ENCODE assay signal across 11 cellular contexts in the genomic region with DNA sequence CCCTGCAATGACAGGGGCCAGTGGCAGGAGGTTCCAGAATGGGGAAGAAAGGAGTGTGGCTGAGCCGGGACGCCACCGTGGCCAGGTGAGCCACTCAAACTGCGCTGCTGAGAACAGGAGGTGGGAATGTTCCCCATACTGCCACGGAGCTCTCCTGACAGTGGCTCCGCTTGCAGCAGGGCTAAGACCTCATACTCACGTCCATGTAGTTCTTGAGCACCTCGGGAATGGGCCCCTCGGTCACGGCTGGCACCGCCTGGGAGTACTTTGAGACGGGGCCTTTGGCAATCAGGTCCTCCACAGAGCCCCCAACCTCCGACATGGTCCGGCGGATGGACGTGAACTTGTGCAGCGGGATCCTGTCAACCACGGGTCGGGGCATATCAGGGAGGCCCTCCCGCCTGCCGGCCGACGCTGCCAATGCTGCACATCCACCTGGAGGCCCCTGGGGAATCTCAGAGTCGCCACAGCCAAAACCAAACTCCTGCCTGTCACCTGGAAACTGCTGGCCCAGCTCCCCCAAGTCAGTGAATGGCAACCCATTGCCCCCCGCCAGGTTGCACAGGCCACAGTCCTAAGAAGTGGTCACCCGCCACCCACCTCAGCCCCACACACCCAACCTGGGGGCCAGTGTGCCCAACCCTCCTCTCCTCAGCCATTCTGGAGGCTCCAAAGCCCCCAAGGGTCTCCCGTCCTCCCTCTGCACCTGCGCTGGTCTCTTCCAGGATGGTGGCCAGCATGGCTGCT. TPM values are rescaled to one million over a fixed set of nuclear protein-coding genes. Genes with fewer than 3 reads are reported as not detected.
A peak's percentile ranks its signal among the peaks of the same experiment; 100 is the strongest.
DNase-seq lines count a peak whose midpoint lies in the region; ATAC-seq and TF ChIP-seq lines count a peak whose summit lies in the region.
"Had no signal": no experiment of that assay in that cellular context is flagged by ENCODE, and none has a peak within 500 bp of the region (broad histone marks: within the 10 kb centered on the region; RNA-seq: fewer than 3 reads in every experiment).

No MANE protein-coding gene starts in this region.

- peak overlapping the region in 4 of 8 donors; percentile 23 to 90 (median 74) for H3K27ac Mint-ChIP-seq in CD8-positive, alpha-beta memory T cell
- H3K27ac Mint-ChIP-seq in immature natural killer cell = peak overlapping the region; percentile 40 to 91 (median 88)
- H3K27ac Mint-ChIP-seq: H9 had no signal

- no peaks in the 10 kb centered on the region for H3K27me3 ChIP-seq in CD8-positive, alpha-beta memory T cell (ENCODE audit: insufficient read depth, low read length, poor library complexity, severe bottlenecking)
- no peaks in the 10 kb centered on the region for H3K27me3 ChIP-seq in adrenal gland
- H3K27me3 ChIP-seq in skeletal muscle satellite cell (ENCODE audit: control insufficient read depth, insufficient read depth, low read length) = no peaks in the 10 kb centered on the region

- H3K9me3 ChIP-seq in CD8-positive, alpha-beta memory T cell (ENCODE audit: low read length) = no peaks in the 10 kb centered on the region
- H3K9me3 ChIP-seq in adrenal gland (replicated peaks in 1 of 3) (no peaks in the 10 kb centered on the region), skeletal muscle satellite cell (replicated peaks; ENCODE audit: low read length) (no peaks in the 10 kb centered on the region)

- peak overlapping the region; percentile 74 for H3K9ac ChIP-seq in skeletal muscle satellite cell (ENCODE audit: low read depth, low read length)

- TF ChIP-seq CTCF in adrenal gland (IDR thresholded peaks at IDR 0.05) = no peak

- POLR2A ChIA-PET in CD8-positive, alpha-beta memory T cell (lab: Charles Lee) = interaction anchor here (1.3 kb wide), 1 partner anchor 34 kb away, joined by 3 read pairs; no protein-coding TSS in a partner anchor

- H3K4me3 Mint-ChIP-seq in CD8-positive, alpha-beta memory T cell = peak overlapping the region in 6 of 7 donors; percentile 41 to 88 (median 78)
- H3K4me3 Mint-ChIP-seq in immature natural killer cell = peak overlapping the region; percentile 81 to 85 (median 83)

- CTCF ChIA-PET in CD8-positive, alpha-beta memory T cell (lab: Charles Lee) = interaction anchor here (0.7 to 2.0 kb wide), 3 partner anchors 11 to 67 kb away, joined by 3 to 5 read pairs (median 5); no protein-coding TSS in a partner anchor

- TF ChIP-seq POLR2A in adrenal gland (IDR thresholded peaks at IDR 0.05) = peak in 1 of 2 donors; percentile 54

- DNase-seq in CD8-positive, alpha-beta memory T cell = no peak
- DNase-seq in adrenal gland (peak in 2 of 7 donors; percentile 61 to 65), immature natural killer cell (no peak), SIG-M5 treated with dmso at 0.1 percent for 504 hours (lab: John Stamatoyannopoulos, UW; ENCODE audit: unreplicated experiment) (no peak)
- DNase-seq in stimulated activated CD4-positive, alpha-beta T cell treated with anti-CD3 and anti-CD28 coated beads, Interleukin-2, amount 100 ng/mL, for 24 hours = no peak
- DNase-seq: DMS53, H9, NCI-H2029 had no signal

- H3K4me1 ChIP-seq in CD8-positive, alpha-beta memory T cell (ENCODE audit: insufficient read depth, low read length) = peaks cover 76% of the 10 kb centered on the region
- H3K4me1 ChIP-seq in adrenal gland (replicated peaks in 1 of 2) (peaks cover 59 to 69% of the 10 kb centered on the region in 2 donors), skeletal muscle satellite cell (ENCODE audit: control insufficient read depth, insufficient read depth, low read length) (peaks cover 49% of the 10 kb centered on the region)

- peak overlapping the region; percentile 54 for H3K27ac ChIP-seq in CD8-positive, alpha-beta memory T cell (ENCODE audit: low read depth, low read length)
- H3K27ac ChIP-seq in adrenal gland = peak overlapping the region; percentile 83 to 100 (median 96)

- H3K36me3 Mint-ChIP-seq in CD8-positive, alpha-beta memory T cell = peaks cover 0 to 32% (median 0%) of the 10 kb centered on the region in 3 donors
- peaks cover 0 to 2% (median 0%) of the 10 kb centered on the region in 3 donors for H3K36me3 Mint-ChIP-seq in immature natural killer cell

- no peaks in the 10 kb centered on the region for H3K9me3 Mint-ChIP-seq in CD8-positive, alpha-beta memory T cell
- no peaks in the 10 kb centered on the region for H3K9me3 Mint-ChIP-seq in immature natural killer cell
- H3K9me3 Mint-ChIP-seq: H9 had no signal

- intact Hi-C loops in adrenal gland (cut with DNase I) = no loop called here

- 68 to 100% (median 72%) methylated on average over 7 to 28 of the region's 28 CpGs for WGBS in adrenal gland, 4 donors

- peaks cover 49 to 72% (median 54%) of the 10 kb centered on the region in 3 donors for H3K4me1 Mint-ChIP-seq in CD8-positive, alpha-beta memory T cell
- H3K4me1 Mint-ChIP-seq in immature natural killer cell = peaks cover 66 to 67% of the 10 kb centered on the region in 2 donors

- no peak for ATAC-seq in GM18870 (IDR thresholded peaks at IDR 0.05; ENCODE audit: unreplicated experiment)
- ATAC-seq in GM21423 (IDR thresholded peaks at IDR 0.05; ENCODE audit: unreplicated experiment) = no peak

- H3K27me3 Mint-ChIP-seq in CD8-positive, alpha-beta memory T cell = no peaks in the 10 kb centered on the region
- peaks cover 5 to 15% (median 12%) of the 10 kb centered on the region in 3 donors for H3K27me3 Mint-ChIP-seq in immature natural killer cell (ENCODE audit: low read depth in 3 of 3)

- no peaks in the 10 kb centered on the region for H3K36me3 ChIP-seq in CD8-positive, alpha-beta memory T cell (ENCODE audit: insufficient read depth, low read length)
- H3K36me3 ChIP-seq in adrenal gland (replicated peaks in 1 of 2) (peaks cover 0 to 41% of the 10 kb centered on the region in 2 donors), skeletal muscle satellite cell (ENCODE audit: insufficient read depth, low read length) (peaks cover 38% of the 10 kb centered on the region)

- peak overlapping the region; percentile 96 for H3K4me2 ChIP-seq in skeletal muscle satellite cell (ENCODE audit: low read length)

- no peak overlapping the region for H3K4me3 ChIP-seq in CD8-positive, alpha-beta memory T cell (ENCODE audit: low read length)
- H3K4me3 ChIP-seq in adrenal gland (peak overlapping the region in 1 of 4 donors; percentile 90), skeletal muscle satellite cell (ENCODE audit: low read length) (peak overlapping the region; percentile 47)

RNA-seq across cellular contexts. Expression of gene CTSD, which starts 2.4 kb away (rescaled TPM):
- 100 to 1,000 TPM; 110 to 116 TPM for total RNA-seq in CD8-positive, alpha-beta memory T cell
- 206 TPM for polyA plus RNA-seq in CD8-positive, alpha-beta memory T cell
- 1,000 to 10,000 TPM; 1,712 to 4,168 (median 2,244) TPM for total RNA-seq in adrenal gland
- polyA plus RNA-seq in adrenal gland (1,000 to 10,000 TPM in 2 of 3 donors, 100 to 1,000 TPM in 1; 641 to 1,561 (median 1,335) TPM), immature natural killer cell (100 to 1,000 TPM; 471 to 795 (median 488) TPM)
- 96.6 and 121 TPM in 2 replicates for total RNA-seq in skeletal muscle satellite cell (2012; rRNA removed)

RNA-seq across cellular contexts. Expression of gene IFITM10, which starts 10.9 kb away (rescaled TPM):
- total RNA-seq in CD8-positive, alpha-beta memory T cell = under 1 TPM; 0.39 to 0.95 TPM
- polyA plus RNA-seq in CD8-positive, alpha-beta memory T cell = 0.10 TPM
- 100 to 1,000 TPM in 1 of 8 donors, 10 to 100 TPM in 7; 15.7 to 112 (median 31.6) TPM for total RNA-seq in adrenal gland
- polyA plus RNA-seq in adrenal gland (100 to 1,000 TPM in 1 of 3 donors, 10 to 100 TPM in 1, 1 to 10 TPM in 1; 6.3 to 267 (median 76.5) TPM), immature natural killer cell (under 1 TPM; 0.09 to 0.93 (median 0.39) TPM)
- 2.4 and 8.4 TPM in 2 replicates for total RNA-seq in skeletal muscle satellite cell (2012; rRNA removed)
